Comparison of ENCODE assay signal across 12 cellular contexts in the genomic region with DNA sequence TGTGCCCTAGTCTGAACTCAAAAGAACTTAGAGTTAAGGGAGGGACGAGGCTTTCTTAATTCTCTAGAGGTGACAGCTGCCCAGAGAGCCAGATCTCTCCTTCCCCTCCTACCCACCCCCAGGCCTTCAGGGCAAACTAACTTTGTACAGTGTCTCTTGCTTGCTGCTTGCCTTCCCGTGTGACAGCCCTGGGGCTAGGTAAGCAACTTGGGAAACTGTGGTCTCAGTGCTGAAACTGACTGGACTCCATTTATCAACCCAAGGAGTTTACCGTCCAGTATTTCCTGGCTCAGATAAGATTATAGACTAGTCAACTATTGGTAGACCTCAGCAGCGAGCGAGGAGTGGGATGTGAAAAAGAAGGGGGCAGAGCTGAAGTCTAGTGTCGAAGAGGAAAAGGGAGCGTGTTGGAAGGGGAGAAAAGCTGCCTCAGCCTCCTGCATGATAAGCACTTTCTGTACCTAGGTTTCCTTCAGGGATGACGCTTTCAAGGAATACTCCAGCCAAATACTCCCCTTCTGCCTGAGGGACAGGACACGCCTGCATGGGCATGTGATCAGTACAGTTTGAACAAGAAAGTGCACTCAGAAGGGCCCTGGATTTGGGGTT. TPM values are rescaled to one million over a fixed set of nuclear protein-coding genes. Genes with fewer than 3 reads are reported as not detected.
DNase-seq lines count a peak whose midpoint lies in the region; ATAC-seq and TF ChIP-seq lines count a peak whose summit lies in the region.
"Had no signal": no experiment of that assay in that cellular context is flagged by ENCODE, and none has a peak within 500 bp of the region (broad histone marks: within the 10 kb centered on the region; RNA-seq: fewer than 3 reads in every experiment).

No MANE protein-coding gene starts in this region.

- no peaks in the 10 kb centered on the region for H3K9me3 Mint-ChIP-seq in GM23338

- no peak overlapping the region for H3K9ac ChIP-seq in SK-N-MC (ENCODE audit: insufficient read length)
- H3K9ac ChIP-seq: BLaER1 had no signal

- H3K4me2 ChIP-seq in GM23338: no peak overlapping the region
- H3K4me2 ChIP-seq: BLaER1 had no signal

- TF ChIP-seq CTCF in GM23338 (conservative IDR thresholded peaks at IDR 0.05; ENCODE audit: low read depth in 2 of 2) (no peak), gastroesophageal sphincter (IDR thresholded peaks at IDR 0.05) (no peak), gastrocnemius medialis (IDR thresholded peaks at IDR 0.05 in 4 of 5, conservative IDR thresholded peaks at IDR 0.05 in 1 of 5) (no peak), tibial artery (IDR thresholded peaks at IDR 0.05) (no peak)

- intact Hi-C loops in gastrocnemius medialis (cut with DNase I; ENCODE audit: low total_unique reads) (loop anchor here (10.0 kb wide), 1 partner anchor 225 kb away; no protein-coding TSS in a partner anchor), tibial artery (cut with DNase I; ENCODE audit: low total_unique reads) (no loop called here)

- H3K79me2 ChIP-seq in GM23338 (replicated peaks; ENCODE audit: insufficient read depth): no peaks in the 10 kb centered on the region

- TF ChIP-seq POLR2A in gastroesophageal sphincter (IDR thresholded peaks at IDR 0.05) (no peak), gastrocnemius medialis (IDR thresholded peaks at IDR 0.05) (no peak)

- H3K4me3 ChIP-seq in GM23338: no peak overlapping the region
- peak overlapping the region; percentile 76; the same call in 1 of the 2 replicates for H3K4me3 ChIP-seq in SK-N-MC
- H3K4me3 ChIP-seq in gastroesophageal sphincter: no peak overlapping the region
- H3K4me3 ChIP-seq in gastrocnemius medialis: no peak overlapping the region
- no peak overlapping the region for H3K4me3 ChIP-seq in tibial artery
- H3K4me3 ChIP-seq: ascending aorta, BLaER1 had no signal

- H3K9me3 ChIP-seq in SK-N-MC (ENCODE audit: low read depth, low read length): no peaks in the 10 kb centered on the region
- no peaks in the 10 kb centered on the region for H3K9me3 ChIP-seq in gastroesophageal sphincter
- no peaks in the 10 kb centered on the region for H3K9me3 ChIP-seq in gastrocnemius medialis
- H3K9me3 ChIP-seq in tibial artery: no peaks in the 10 kb centered on the region
- H3K9me3 ChIP-seq: ascending aorta, BLaER1 had no signal

- no peak overlapping the region for H3K4me3 Mint-ChIP-seq in GM23338

- DNase-seq in GM23338 (ENCODE audit: low spot score) (no peak), SK-N-MC (ENCODE audit: low read depth, low spot score) (no peak), renal cortical epithelial cell (ENCODE audit: low read depth) (peak; percentile 35), gastrocnemius medialis (no peak), AG08395 (ENCODE audit: low spot score) (no peak), tibial artery (no peak)
- no peak for DNase-seq in activated CD4-positive, alpha-beta T cell treated with anti-CD3 and anti-CD28 coated beads, Interleukin-2, amount 50 U/mL, for 4 hours
- DNase-seq: activated CD4-positive, alpha-beta T cell treated with anti-CD3 and anti-CD28 coated beads, Interleukin-2, amount 50 U/mL, for 1 hour; EL had no signal

- H2AFZ ChIP-seq in GM23338: no peak overlapping the region

- H3K4me1 Mint-ChIP-seq in GM23338: peaks cover 37% of the 10 kb centered on the region

- no peak for TF ChIP-seq EP300 in gastroesophageal sphincter (IDR thresholded peaks at IDR 0.05)

- in situ Hi-C loops in gastrocnemius medialis (cut with MboI; ENCODE audit: low sequenced_read_pairs in 4 of 4): loop anchor here in 1 of 4 donors (10.0 kb wide), 1 partner anchor 85 kb away; no protein-coding TSS in a partner anchor

- H4K20me1 ChIP-seq in GM23338 (replicated peaks; ENCODE audit: insufficient read depth): no peaks in the 10 kb centered on the region
- H4K20me1 ChIP-seq: BLaER1 had no signal

- H3K27me3 Mint-ChIP-seq in GM23338 (ENCODE audit: insufficient read depth, low read depth, poor library complexity): peaks cover 8% of the 10 kb centered on the region

- peaks cover 15% of the 10 kb centered on the region; the same call in 1 of the 2 replicates for H3F3A ChIP-seq in GM23338 (replicated peaks; ENCODE audit: low read depth)

- peak overlapping the region; percentile 69 for H3K27ac Mint-ChIP-seq in GM23338

- 74 to 80% methylated on average over 4 to 8 of the region's 9 CpGs for WGBS in gastroesophageal sphincter (ENCODE audit: low coverage in 1 of 2), 2 donors

- H3K27ac ChIP-seq in GM23338 (ENCODE audit: low read depth) (peak overlapping the region; percentile 64), SK-N-MC (no peak overlapping the region; the same call in 1 of the 2 replicates), gastroesophageal sphincter (peak overlapping the region in 3 of 4 donors; percentile 73 to 79 (median 76)), gastrocnemius medialis (no peak overlapping the region), tibial artery (peak overlapping the region in 1 of 2 donors; percentile 59)
- H3K27ac ChIP-seq: BLaER1 had no signal

- no peaks in the 10 kb centered on the region for H3K27me3 ChIP-seq in GM23338 (ENCODE audit: insufficient read depth)
- no peaks in the 10 kb centered on the region for H3K27me3 ChIP-seq in gastroesophageal sphincter
- no peaks in the 10 kb centered on the region for H3K27me3 ChIP-seq in gastrocnemius medialis
- H3K27me3 ChIP-seq in tibial artery: no peaks in the 10 kb centered on the region
- H3K27me3 ChIP-seq: ascending aorta, BLaER1 had no signal

- ATAC-seq in GM23338 (peak; percentile 7; the same call in 1 of the 3 replicates), gastroesophageal sphincter (no peak), gastrocnemius medialis (no peak)

- H3K36me3 ChIP-seq in GM23338 (ENCODE audit: insufficient read depth) (peaks cover 10% of the 10 kb centered on the region), SK-N-MC (ENCODE audit: insufficient read depth, low read length) (peaks cover 5% of the 10 kb centered on the region), gastroesophageal sphincter (peaks cover 0 to 11% of the 10 kb centered on the region in 2 donors), gastrocnemius medialis (peaks cover 0 to 35% of the 10 kb centered on the region in 2 donors), tibial artery (peaks cover 0 to 7% (median 0%) of the 10 kb centered on the region in 3 donors)
- H3K36me3 ChIP-seq: ascending aorta had no signal

- H3K9me2 ChIP-seq in GM23338 (ENCODE audit: insufficient read depth): no peaks in the 10 kb centered on the region

- H3K4me1 ChIP-seq in GM23338 (ENCODE audit: insufficient read depth): peaks cover 26% of the 10 kb centered on the region
- peaks cover 6 to 70% (median 20%) of the 10 kb centered on the region in 3 donors for H3K4me1 ChIP-seq in gastroesophageal sphincter
- peaks cover 0 to 6% of the 10 kb centered on the region in 2 donors for H3K4me1 ChIP-seq in gastrocnemius medialis
- H3K4me1 ChIP-seq in tibial artery: peaks cover 0 to 74% (median 53%) of the 10 kb centered on the region in 4 donors
- H3K4me1 ChIP-seq: BLaER1 had no signal

- H3K36me3 Mint-ChIP-seq in GM23338 (ENCODE audit: low read depth): peaks cover 21% of the 10 kb centered on the region

TF ChIP-seq in GM23338, 12 proteins besides CTCF, POLR2A, EP300 and RAD21 (continues in another document):
- TF ChIP-seq, protein P1, sequence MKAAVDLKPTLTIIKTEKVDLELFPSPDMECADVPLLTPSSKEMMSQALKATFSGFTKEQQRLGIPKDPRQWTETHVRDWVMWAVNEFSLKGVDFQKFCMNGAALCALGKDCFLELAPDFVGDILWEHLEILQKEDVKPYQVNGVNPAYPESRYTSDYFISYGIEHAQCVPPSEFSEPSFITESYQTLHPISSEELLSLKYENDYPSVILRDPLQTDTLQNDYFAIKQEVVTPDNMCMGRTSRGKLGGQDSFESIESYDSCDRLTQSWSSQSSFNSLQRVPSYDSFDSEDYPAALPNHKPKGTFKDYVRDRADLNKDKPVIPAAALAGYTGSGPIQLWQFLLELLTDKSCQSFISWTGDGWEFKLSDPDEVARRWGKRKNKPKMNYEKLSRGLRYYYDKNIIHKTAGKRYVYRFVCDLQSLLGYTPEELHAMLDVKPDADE (IDR thresholded peaks at IDR 0.05): no peak
- TF ChIP-seq ZNF114 (CRISPR knock-in tag; IDR thresholded peaks at IDR 0.05) (no peak), STAT1 (IDR thresholded peaks at IDR 0.05; ENCODE audit: unreplicated experiment) (no peak), EZH2phosphoT487 (IDR thresholded peaks at IDR 0.05; ENCODE audit: unreplicated experiment) (no peak), REST (IDR thresholded peaks at IDR 0.05; ENCODE audit: unreplicated experiment) (no peak), ZNF331 (CRISPR knock-in tag; IDR thresholded peaks at IDR 0.05; ENCODE audit: low read depth) (no peak), JUNB (IDR thresholded peaks at IDR 0.05; ENCODE audit: unreplicated experiment) (no peak), POLR2AphosphoS5 (IDR thresholded peaks at IDR 0.05; ENCODE audit: low read depth) (no peak)

RNA-seq across cellular contexts. Expression of gene WEE1, which starts 43.3 kb away (rescaled TPM):
- total RNA-seq in GM23338 (2014; rRNA removed; shearing (Covaris generic)): 144 and 149 TPM in 2 replicates
- 48.9 and 50.7 TPM in 2 replicates for polyA plus RNA-seq in GM23338 (2016; fragmentation: Nextera tagmentation; extraction: Ambion mirVana)
- total RNA-seq in gastroesophageal sphincter: 10 to 100 TPM; 42.5 to 65.3 (median 51.3) TPM
- total RNA-seq in renal cortical epithelial cell: 37.8 and 81.4 TPM in 2 replicates
- 10 to 100 TPM in 2 of 4 donors, 1 to 10 TPM in 2; 6.8 to 16.2 (median 10.6) TPM for total RNA-seq in gastrocnemius medialis

Comparison
In these comparisons a context has a peak if more than half of its experiments do, and no peak if none do; other contexts are left out.
1. H3K27ac ChIP-seq: peak in GM23338 (single experiment) and gastroesophageal sphincter (3 of 4); none in SK-N-MC (single experiment) and gastrocnemius medialis (0 of 4).